9 cellular contexts compared by ENCODE assay signal in the genomic region with DNA sequence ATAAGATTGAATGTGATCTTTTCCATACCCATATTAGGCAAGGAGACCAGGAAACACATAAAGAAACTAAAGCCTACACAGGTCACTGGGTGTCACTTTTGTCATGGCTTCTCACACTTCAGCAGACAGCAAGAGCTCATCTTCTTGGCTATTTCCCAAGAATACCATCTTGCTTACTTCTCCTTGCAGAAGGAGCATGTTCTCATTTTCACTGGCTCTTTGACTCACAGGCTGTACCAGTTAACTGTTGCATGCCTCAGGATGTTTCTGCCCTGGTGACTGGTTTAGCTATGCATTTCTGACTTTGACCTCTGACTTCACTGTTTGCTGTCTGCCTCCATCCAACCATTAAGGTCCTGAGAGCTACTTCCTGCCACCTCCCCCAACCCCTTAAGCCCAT. TPM values are rescaled to one million over a fixed set of nuclear protein-coding genes. Genes with fewer than 3 reads are reported as not detected.
A peak's percentile ranks its signal among the peaks of the same experiment; 100 is the strongest.
DNase-seq lines count a peak whose midpoint lies in the region; ATAC-seq, FAIRE-seq and TF ChIP-seq lines count a peak whose summit lies in the region.
"Had no signal": no experiment of that assay in that cellular context is flagged by ENCODE, and none has a peak within 500 bp of the region (broad histone marks: within the 10 kb centered on the region; RNA-seq: fewer than 3 reads in every experiment).

No MANE protein-coding gene starts in this region.

- no peaks in the 10 kb centered on the region for H3K9me3 ChIP-seq in kidney (ENCODE audit: control insufficient read depth in 1 of 2, low read length in 2 of 2)

- CTCF ChIA-PET in MCF 10A (lab: Yijun Ruan, JAX): interaction anchor here (0.6 to 3.5 kb wide), 6 partner anchors 24 to 275 kb away, joined by 3 to 24 read pairs (median 4); no protein-coding TSS in a partner anchor

- BruUV-seq in MCF 10A (replicated peaks; lab: Mats Ljungman, UMichigan): no TSS peak

- POLR2A ChIA-PET in MCF 10A (lab: Yijun Ruan, JAX): interaction anchor here (0.9 to 4.1 kb wide), 5 partner anchors 12 to 58 kb away, joined by 3 to 51 read pairs (median 4); a partner anchor contains a TSS

- H3K4me1 ChIP-seq in kidney (ENCODE audit: control insufficient read depth in 1 of 2, insufficient read depth in 1 of 2, low read depth in 1 of 2, low read length in 2 of 2): peaks cover 0 to 2% of the 10 kb centered on the region in 2 donors

- no peak for FAIRE-seq in kidney (lab: Jason Lieb, UNC)

- no peak overlapping the region for H3K4me3 ChIP-seq in kidney (ENCODE audit: low read length in 2 of 2)

- H3K4me3 Mint-ChIP-seq in MCF 10A (ENCODE audit: unreplicated experiment): no peak overlapping the region

- no peak overlapping the region for H3K27ac Mint-ChIP-seq in MCF 10A (ENCODE audit: low read depth, unreplicated experiment)

- no peaks in the 10 kb centered on the region for H3K36me3 ChIP-seq in kidney (ENCODE audit: control insufficient read depth in 1 of 2, insufficient read depth in 2 of 2, low read length in 2 of 2)

- H3K27ac ChIP-seq in kidney (ENCODE audit: low read depth in 2 of 2, low read length in 2 of 2): no peak overlapping the region

- intact Hi-C loops in MCF 10A (cut with micrococcal nuclease): no loop called here
- intact Hi-C loops in kidney (cut with DNase I): no loop called here

- DNase-seq in CD1c-positive myeloid dendritic cell (ENCODE audit: extremely low spot score) (peak; percentile 93), KG1 (lab: John Stamatoyannopoulos, UW) (peak; percentile 45), MCF 10A (ENCODE audit: unreplicated experiment) (peak; percentile 48), myocyte (ENCODE audit: low read depth) (peak; percentile 59), ecto neural progenitor cell (ENCODE audit: low spot score) (no peak), kidney (no peak)

- no peaks in the 10 kb centered on the region for H3K36me3 Mint-ChIP-seq in MCF 10A (ENCODE audit: insufficient read depth, unreplicated experiment)

- no peak overlapping the region for H3K9ac ChIP-seq in kidney (ENCODE audit: low read length in 2 of 2)

- ATAC-seq in GM21717 (IDR thresholded peaks at IDR 0.05; ENCODE audit: unreplicated experiment) (peak; percentile 89), esophagus mucosa (no peak)
- ATAC-seq: HCT116 had no signal

- no peak for TF ChIP-seq CTCF in MCF 10A (IDR thresholded peaks at IDR 0.05; ENCODE audit: unreplicated experiment)
- no peak for TF ChIP-seq CTCF in kidney (IDR thresholded peaks at IDR 0.05; ENCODE audit: borderline replicate concordance, extremely low read depth, insufficient read depth)

- H3K27me3 Mint-ChIP-seq in MCF 10A (ENCODE audit: insufficient read depth, unreplicated experiment): no peaks in the 10 kb centered on the region

- H3K4me1 Mint-ChIP-seq in MCF 10A (ENCODE audit: insufficient read depth, unreplicated experiment): peaks cover 32% of the 10 kb centered on the region

- H3K9me3 Mint-ChIP-seq in MCF 10A (ENCODE audit: unreplicated experiment): no peaks in the 10 kb centered on the region

RNA-seq across cellular contexts. Expression of a gene that starts 40.3 kb away (rescaled TPM):
- total RNA-seq in MCF 10A (2022): 37.7 and 70.8 TPM in 2 replicates
- total RNA-seq in myocyte: 27.1 and 31.5 TPM in 2 replicates
- 26.4 TPM for polyA plus RNA-seq in myocyte (2012)
- 19.0 TPM for total RNA-seq in esophagus mucosa
- total RNA-seq in kidney: 16.0 TPM
- polyA plus RNA-seq in kidney (ENCODE audit: insufficient read depth, low read depth, low replicate concordance): 3.6 TPM

Comparison
In these comparisons a context has a peak if more than half of its experiments do, and no peak if none do; other contexts are left out.
1. DNase-seq: peak in CD1c-positive myeloid dendritic cell (single experiment), KG1 (single experiment), MCF 10A (single experiment) and myocyte (single experiment); none in ecto neural progenitor cell (single experiment) and kidney (single experiment).